Comparison of ENCODE assay signal across 8 cellular contexts in genomic region chr18:47174545-47175116, GRCh38. TPM values are rescaled to one million over a fixed set of nuclear protein-coding genes. Genes with fewer than 3 reads are reported as not detected.
DNase-seq lines count a peak whose midpoint lies in the region; ATAC-seq and TF ChIP-seq lines count a peak whose summit lies in the region.

No MANE protein-coding gene starts in this region.

- H3K27me3 ChIP-seq in WERI-Rb-1 (ENCODE audit: insufficient read depth, low read depth, severe bottlenecking): no peaks in the 10 kb centered on the region
- H3K27me3 ChIP-seq in transverse colon: no peaks in the 10 kb centered on the region

- no peak for TF ChIP-seq POLR2A in transverse colon (IDR thresholded peaks at IDR 0.05)

- CTCF ChIA-PET in T-cell (lab: Charles Lee): no interaction called here

- POLR2A ChIA-PET in T-cell (lab: Charles Lee): interaction anchor here in 1 of 2 donors (0.7 kb wide), 1 partner anchor 17 kb away, joined by 4 read pairs; no protein-coding TSS in a partner anchor

- H3K4me3 ChIP-seq in WERI-Rb-1 (ENCODE audit: low read depth, low read length) (peak overlapping the region; percentile 99; the same call in 1 of the 2 replicates), transverse colon (peak overlapping the region in 3 of 4 donors; percentile 78 to 86 (median 81))

- peak; percentile 45 for DNase-seq in NCI-H748 (lab: John Stamatoyannopoulos, UW; ENCODE audit: unreplicated experiment)
- DNase-seq in NCI-H748 treated with DMSO at 0.1 percent for 48 hours (lab: John Stamatoyannopoulos, UW): no peak
- no peak for DNase-seq in WERI-Rb-1
- DNase-seq in iris pigment epithelial cell (ENCODE audit: low read depth): peak; percentile 51
- no peak for DNase-seq in transverse colon
- no peak for DNase-seq in T-cell
- DNase-seq in activated CD8-positive, alpha-beta memory T cell treated with anti-CD3 and anti-CD28 coated beads, Interleukin-2, amount 50 U/mL, for 48 hours: no peak
- no peak for DNase-seq in SW 1271 (lab: John Stamatoyannopoulos, UW)

- no peak overlapping the region for H3K27ac ChIP-seq in WERI-Rb-1
- peak overlapping the region; percentile 84 to 89 (median 86) for H3K27ac ChIP-seq in transverse colon

- no peaks in the 10 kb centered on the region for H3K27me3 Mint-ChIP-seq in T-cell

- 49 to 68% methylated on average over 5 to 13 of the region's 13 CpGs for WGBS in transverse colon (ENCODE audit: low coverage in 1 of 2), 2 donors

- TF ChIP-seq CTCF in WERI-Rb-1 (IDR thresholded peaks at IDR 0.05; ENCODE audit: low read depth, low read length) (no peak), transverse colon (IDR thresholded peaks at IDR 0.05) (no peak)

- in situ Hi-C loops in transverse colon (cut with MboI; ENCODE audit: low pct_ligation_motif_present in 1 of 4, low pct_unique_long_range_greater_than_20kb in 1 of 4, low sequenced_read_pairs in 3 of 4): no loop called here

- H3K9me3 Mint-ChIP-seq in T-cell: no peaks in the 10 kb centered on the region

- peaks cover 31% of the 10 kb centered on the region for H3K36me3 ChIP-seq in WERI-Rb-1
- no peaks in the 10 kb centered on the region for H3K36me3 ChIP-seq in transverse colon

- peaks cover 0 to 11% (median 9%) of the 10 kb centered on the region in 3 donors for H3K4me1 Mint-ChIP-seq in T-cell

- no peak overlapping the region for H3K4me3 Mint-ChIP-seq in T-cell

- H3K36me3 Mint-ChIP-seq in T-cell: no peaks in the 10 kb centered on the region

- peaks cover 6 to 27% (median 16%) of the 10 kb centered on the region in 4 donors for H3K4me1 ChIP-seq in transverse colon

- no peak for TF ChIP-seq EP300 in transverse colon (IDR thresholded peaks at IDR 0.05; ENCODE audit: low read depth)

- ATAC-seq in T-cell (replicated peaks in 1 of 4): no peak

- intact Hi-C loops in transverse colon (cut with DNase I; ENCODE audit: low total_unique reads): no loop called here

- H3K27ac Mint-ChIP-seq in T-cell: no peak overlapping the region

- H3K9me3 ChIP-seq in WERI-Rb-1 (ENCODE audit: severe bottlenecking) (no peaks in the 10 kb centered on the region), transverse colon (no peaks in the 10 kb centered on the region)

RNA-seq across cellular contexts. Expression of gene IER3IP1, which starts 1.5 kb away (rescaled TPM):
- total RNA-seq in transverse colon: 10 to 100 TPM in 1 of 4 donors, 1 to 10 TPM in 3; 2.2 to 11.6 (median 5.8) TPM
- 1 to 10 TPM; 3.5 to 8.6 (median 7.3) TPM for total RNA-seq in T-cell

RNA-seq across cellular contexts. Expression of gene HDHD2, which starts 24.3 kb away (rescaled TPM):
- total RNA-seq in transverse colon: 10 to 100 TPM; 14.2 to 63.3 (median 30.3) TPM
- 10 to 100 TPM; 32.9 to 39.3 (median 34.3) TPM for total RNA-seq in T-cell

Comparison
In these comparisons a context has a peak if more than half of its experiments do, and no peak if none do; other contexts are left out.
1. DNase-seq: peak in NCI-H748 (single experiment) and iris pigment epithelial cell (single experiment); none in NCI-H748 treated with DMSO at 0.1 percent for 48 hours (single experiment), WERI-Rb-1 (single experiment), transverse colon (single experiment), T-cell (0 of 34), activated CD8-positive, alpha-beta memory T cell treated with anti-CD3 and anti-CD28 coated beads, Interleukin-2, amount 50 U/mL, for 48 hours (single experiment) and SW 1271 (0 of 2).